8 cellular contexts compared by ENCODE assay signal in genomic region chr5:133944263-133945230, GRCh38. TPM values are rescaled to one million over a fixed set of nuclear protein-coding genes. Genes with fewer than 3 reads are reported as not detected.
DNase-seq lines count a peak whose midpoint lies in the region; ATAC-seq and TF ChIP-seq lines count a peak whose summit lies in the region.

No MANE protein-coding gene starts in this region.

- no peak overlapping the region for H3K4me2 ChIP-seq in HCT116 (ENCODE audit: low read length)

- H3K4me3 Mint-ChIP-seq in Calu3 (ENCODE audit: low read depth, unreplicated experiment), result no peak overlapping the region

- H3K9me3 ChIP-seq in HCT116 (ENCODE audit: control insufficient read depth in 1 of 2, insufficient read depth in 1 of 2, low read depth in 1 of 2, low read length in 2 of 2), result no peaks in the 10 kb centered on the region

- ATAC-seq in HCT116, result peak; percentile 93
- no peak for ATAC-seq in GM19467 (IDR thresholded peaks at IDR 0.05; ENCODE audit: unreplicated experiment)
- ATAC-seq in GM18520 (IDR thresholded peaks at IDR 0.05; ENCODE audit: unreplicated experiment), result no peak

- H4K20me1 ChIP-seq in HCT116 (ENCODE audit: insufficient read depth), result no peaks in the 10 kb centered on the region

- H3K4me1 ChIP-seq in HCT116 (ENCODE audit: control insufficient read depth in 1 of 2, insufficient read depth in 2 of 2, low read length in 2 of 2), result no peaks in the 10 kb centered on the region

- peaks cover 12% of the 10 kb centered on the region for H3K4me1 Mint-ChIP-seq in Calu3 (ENCODE audit: low read depth, unreplicated experiment)

- RAD21 ChIA-PET in HCT116 (lab: Charles Lee; ENCODE audit: low non-redundant PET in 1 of 2, low total read pairs in 2 of 2, uncharacterized antibody in 2 of 2, unreplicated experiment in 2 of 2), result interaction anchor here in 1 of 2 experiments (0.6 kb wide), 1 partner anchor 107 kb away, joined by 3 read pairs; no protein-coding TSS in a partner anchor

- CTCF ChIA-PET in Calu3 (lab: Charles Lee) (interaction anchor here (1.0 to 1.2 kb wide), 5 partner anchors 10 to 697 kb away, joined by 3 to 6 read pairs (median 3); no protein-coding TSS in a partner anchor), HCT116 (lab: Charles Lee) (interaction anchor here (0.9 to 1.6 kb wide), 6 partner anchors 190 to 834 kb away, joined by 3 to 5 read pairs (median 4); no protein-coding TSS in a partner anchor)

- H3K36me3 Mint-ChIP-seq in Calu3 (ENCODE audit: insufficient read depth, unreplicated experiment), result peaks cover 5% of the 10 kb centered on the region

- BruUV-seq in Calu3 (replicated peaks; lab: Mats Ljungman, UMichigan), result no TSS peak
- no TSS peak for BruUV-seq in HCT116 (replicated peaks; lab: Mats Ljungman, UMichigan)

- H3K9me2 ChIP-seq in HCT116 (ENCODE audit: insufficient read depth), result no peaks in the 10 kb centered on the region

- H3K36me3 ChIP-seq in HCT116 (ENCODE audit: control insufficient read depth in 1 of 2, insufficient read depth in 2 of 2, low read length in 2 of 2), result no peaks in the 10 kb centered on the region

- no peaks in the 10 kb centered on the region for H3K9me3 Mint-ChIP-seq in Calu3 (ENCODE audit: low read depth, unreplicated experiment)

- TF ChIP-seq POLR2A in HCT116 (IDR thresholded peaks at IDR 0.05; ENCODE audit: borderline replicate concordance, extremely low read depth, insufficient read depth, insufficient read length), result no peak

- H3K79me2 ChIP-seq in HCT116 (ENCODE audit: insufficient read depth, low read length), result no peaks in the 10 kb centered on the region

- no peak overlapping the region for H3K27ac ChIP-seq in HCT116 (ENCODE audit: low read depth, low read length)

- H3K27ac Mint-ChIP-seq in Calu3 (ENCODE audit: unreplicated experiment), result no peak overlapping the region

- no peaks in the 10 kb centered on the region for H3K27me3 ChIP-seq in HCT116 (ENCODE audit: insufficient read depth, low read length)

- peaks cover 27% of the 10 kb centered on the region for H3K27me3 Mint-ChIP-seq in Calu3 (ENCODE audit: unreplicated experiment)

- no peak overlapping the region for H3K9ac ChIP-seq in HCT116 (ENCODE audit: low read length)

- H3K4me3 ChIP-seq in HCT116 (replicated peaks in 1 of 2; ENCODE audit: low read depth in 1 of 2, low read length in 2 of 2), result no peak overlapping the region

- DNase-seq in Calu3 (peak; percentile 81), HCT116 (ENCODE audit: low read depth, low spot score) (peak; percentile 46), NCI-H69 (lab: John Stamatoyannopoulos, UW) (peak; percentile 92), hepatic stellate cell (ENCODE audit: low spot score) (peak; percentile 32)
- DNase-seq in activated naive CD8-positive, alpha-beta T cell treated with anti-CD3 and anti-CD28 coated beads, Interleukin-2, amount 50 U/mL, for 16 hours (ENCODE audit: low read depth, low spot score), result peak; percentile 12
- DNase-seq in stimulated activated CD4-positive, alpha-beta T cell treated with anti-CD3 and anti-CD28 coated beads, Interleukin-12 subunit alpha, Interleukin-12 subunit beta, amount 100 ng/mL, for 4 hours, result peak; percentile 46

- peak; percentile 85 for TF ChIP-seq RAD21 in HCT116 (IDR thresholded peaks at IDR 0.05; ENCODE audit: low read depth)

- POLR2A ChIA-PET in HCT116 (lab: Charles Lee), result no interaction called here

- intact Hi-C loops in Calu3 (cut with micrococcal nuclease; ENCODE audit: unreplicated experiment) (loop anchor here (2.0 to 5.0 kb wide), 3 partner anchors 392 to 522 kb away; no protein-coding TSS in a partner anchor), HCT116 (cut with micrococcal nuclease) (loop anchor here (1.0 to 5.0 kb wide), 4 partner anchors 190 to 833 kb away; no protein-coding TSS in a partner anchor)

- H2AFZ ChIP-seq in HCT116 (ENCODE audit: low read depth, low read length, poor library complexity, severe bottlenecking), result no peak overlapping the region

- TF ChIP-seq CTCF in Calu3 (IDR thresholded peaks at IDR 0.05; ENCODE audit: unreplicated experiment) (peak; percentile 78), HCT116 (IDR thresholded peaks at IDR 0.05 in 2 of 3, conservative IDR thresholded peaks at IDR 0.05 in 1 of 3; ENCODE audit: borderline replicate concordance in 1 of 3, insufficient read depth in 1 of 3, low read depth in 2 of 3, low read length in 2 of 3) (peak; percentile 54 to 86 (median 84); a peak in 5 of 6 replicates)

TF ChIP-seq in HCT116, 20 proteins besides CTCF, POLR2A, EP300 and RAD21:
- TF ChIP-seq TCF7L2 (IDR thresholded peaks at IDR 0.05; ENCODE audit: borderline replicate concordance, extremely low read depth, insufficient read depth, insufficient read length) (no peak), ATF3 (IDR thresholded peaks at IDR 0.05) (no peak), POLR2AphosphoS5 (IDR thresholded peaks at IDR 0.05; ENCODE audit: low read depth, low read length) (no peak), ZBTB33 (IDR thresholded peaks at IDR 0.05; ENCODE audit: extremely low read depth, insufficient replicate concordance, low read length) (no peak), FOSL1 (IDR thresholded peaks at IDR 0.05; ENCODE audit: low read depth) (no peak), YY1 (IDR thresholded peaks at IDR 0.05; ENCODE audit: extremely low read depth, insufficient replicate concordance, low read depth, low read length) (no peak), EGR1 (IDR thresholded peaks at IDR 0.05; ENCODE audit: low read depth) (no peak), CEBPB (IDR thresholded peaks at IDR 0.05; ENCODE audit: low read depth) (no peak), SP1 (IDR thresholded peaks at IDR 0.05; ENCODE audit: low read depth) (no peak), SRF (IDR thresholded peaks at IDR 0.05; ENCODE audit: low read depth) (no peak), EZH2 (IDR thresholded peaks at IDR 0.05) (no peak), EZH2phosphoT487 (IDR thresholded peaks at IDR 0.05; ENCODE audit: borderline replicate concordance) (no peak), ELF1 (IDR thresholded peaks at IDR 0.05; ENCODE audit: borderline replicate concordance, low read depth) (no peak), SIN3A (IDR thresholded peaks at IDR 0.05; ENCODE audit: low read depth) (no peak), JUND (IDR thresholded peaks at IDR 0.05) (no peak), ZFX (IDR thresholded peaks at IDR 0.05) (no peak), ZNF274 (IDR thresholded peaks at IDR 0.05; ENCODE audit: low read depth, low read length) (no peak), CBX3 (IDR thresholded peaks at IDR 0.05; ENCODE audit: low read depth) (no peak)
- TF ChIP-seq, protein P1, sequence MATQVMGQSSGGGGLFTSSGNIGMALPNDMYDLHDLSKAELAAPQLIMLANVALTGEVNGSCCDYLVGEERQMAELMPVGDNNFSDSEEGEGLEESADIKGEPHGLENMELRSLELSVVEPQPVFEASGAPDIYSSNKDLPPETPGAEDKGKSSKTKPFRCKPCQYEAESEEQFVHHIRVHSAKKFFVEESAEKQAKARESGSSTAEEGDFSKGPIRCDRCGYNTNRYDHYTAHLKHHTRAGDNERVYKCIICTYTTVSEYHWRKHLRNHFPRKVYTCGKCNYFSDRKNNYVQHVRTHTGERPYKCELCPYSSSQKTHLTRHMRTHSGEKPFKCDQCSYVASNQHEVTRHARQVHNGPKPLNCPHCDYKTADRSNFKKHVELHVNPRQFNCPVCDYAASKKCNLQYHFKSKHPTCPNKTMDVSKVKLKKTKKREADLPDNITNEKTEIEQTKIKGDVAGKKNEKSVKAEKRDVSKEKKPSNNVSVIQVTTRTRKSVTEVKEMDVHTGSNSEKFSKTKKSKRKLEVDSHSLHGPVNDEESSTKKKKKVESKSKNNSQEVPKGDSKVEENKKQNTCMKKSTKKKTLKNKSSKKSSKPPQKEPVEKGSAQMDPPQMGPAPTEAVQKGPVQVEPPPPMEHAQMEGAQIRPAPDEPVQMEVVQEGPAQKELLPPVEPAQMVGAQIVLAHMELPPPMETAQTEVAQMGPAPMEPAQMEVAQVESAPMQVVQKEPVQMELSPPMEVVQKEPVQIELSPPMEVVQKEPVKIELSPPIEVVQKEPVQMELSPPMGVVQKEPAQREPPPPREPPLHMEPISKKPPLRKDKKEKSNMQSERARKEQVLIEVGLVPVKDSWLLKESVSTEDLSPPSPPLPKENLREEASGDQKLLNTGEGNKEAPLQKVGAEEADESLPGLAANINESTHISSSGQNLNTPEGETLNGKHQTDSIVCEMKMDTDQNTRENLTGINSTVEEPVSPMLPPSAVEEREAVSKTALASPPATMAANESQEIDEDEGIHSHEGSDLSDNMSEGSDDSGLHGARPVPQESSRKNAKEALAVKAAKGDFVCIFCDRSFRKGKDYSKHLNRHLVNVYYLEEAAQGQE (IDR thresholded peaks at IDR 0.05; ENCODE audit: low read depth), result no peak
- TF ChIP-seq, protein P2, sequence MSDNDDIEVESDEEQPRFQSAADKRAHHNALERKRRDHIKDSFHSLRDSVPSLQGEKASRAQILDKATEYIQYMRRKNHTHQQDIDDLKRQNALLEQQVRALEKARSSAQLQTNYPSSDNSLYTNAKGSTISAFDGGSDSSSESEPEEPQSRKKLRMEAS (IDR thresholded peaks at IDR 0.05), result no peak

RNA-seq across cellular contexts. Expression of gene C5orf15, which starts 23.9 kb away (rescaled TPM):
- total RNA-seq in Calu3 (2022) (104 TPM in 2 replicates), HCT116 (2021; ENCODE audit: unreplicated experiment) (28.8 TPM)
- polyA plus RNA-seq in HCT116 (2012), result 30.9 and 34.8 TPM in 2 replicates

Comparison
In these comparisons a context has a peak if more than half of its experiments do, and no peak if none do; other contexts are left out.
1. DNase-seq: peak in every context shown above with its lines; median percentile 92 in NCI-H69; 81 in Calu3; 46 in HCT116; 46 in stimulated activated CD4-positive, alpha-beta T cell treated with anti-CD3 and anti-CD28 coated beads, Interleukin-12 subunit alpha, Interleukin-12 subunit beta, amount 100 ng/mL, for 4 hours; 32 in hepatic stellate cell; 12 in activated naive CD8-positive, alpha-beta T cell treated with anti-CD3 and anti-CD28 coated beads, Interleukin-2, amount 50 U/mL, for 16 hours.